14 cellular contexts compared by ENCODE assay signal in the genomic region with DNA sequence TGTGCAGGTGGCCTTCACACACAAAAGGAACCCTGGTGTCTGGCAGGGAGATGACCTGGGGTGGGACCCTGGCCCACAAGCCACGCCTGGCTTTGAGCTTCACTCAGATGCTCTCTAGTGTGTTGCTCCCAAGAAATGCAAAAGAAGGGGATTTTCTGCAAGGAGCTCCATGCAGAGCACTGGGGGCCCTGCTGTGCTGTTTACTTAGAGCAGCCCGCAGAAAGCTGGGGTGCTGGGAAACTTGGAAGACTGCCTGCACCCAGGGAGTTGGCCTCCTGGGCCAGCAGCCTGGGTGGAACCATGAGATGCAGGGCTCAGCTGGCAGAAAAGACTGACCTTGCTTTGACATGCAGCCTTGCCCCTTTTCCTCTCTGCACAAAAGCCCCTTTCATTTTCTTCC.
"Had no signal": no experiment of that assay in that cellular context is flagged by ENCODE, and none has a peak within 500 bp of the region (broad histone marks: within the 10 kb centered on the region; RNA-seq: fewer than 3 reads in every experiment).

No MANE protein-coding gene starts in this region.

- H3K27me3 Mint-ChIP-seq: activated naive CD4-positive, alpha-beta T cell treated with anti-CD3 and anti-CD28 coated beads, Interleukin-2, amount 50 U/mL, for 24 hours had no signal

- DNase-seq: activated CD4-positive, alpha-beta T cell treated with anti-CD3 and anti-CD28 coated beads, Interleukin-2, amount 50 U/mL, for 1 hour; activated effector memory CD4-positive, alpha-beta T cell treated with Interleukin-2 at 50 U/mL for 16 hours; activated T-cell treated with anti-CD3 and anti-CD28 coated beads, Interleukin-2, amount 50 U/mL, for 1 hour; amniotic stem cell; dorsolateral prefrontal cortex; glutamatergic neuron; mammary epithelial cell; psoas muscle; stimulated activated CD4-positive, alpha-beta T cell treated with anti-CD3 and anti-CD28 coated beads, Interleukin-4, amount 100 ng/mL, for 1 hour; stimulated activated CD8-positive, alpha-beta memory T cell treated with anti-CD3 and anti-CD28 coated beads, Interleukin-4, amount 100 ng/mL, for 48 hours; stimulated activated naive CD8-positive, alpha-beta T cell treated with anti-CD3 and anti-CD28 coated beads, Interleukin-15, Interleukin-2, amounts not matched to agents 100 U/mL and 50 U/mL, for 24 hours; T-helper 2 cell; upper lobe of left lung had no signal

- H3K4me3 Mint-ChIP-seq: activated naive CD4-positive, alpha-beta T cell treated with anti-CD3 and anti-CD28 coated beads, Interleukin-2, amount 50 U/mL, for 24 hours had no signal

- H3K27ac Mint-ChIP-seq: activated naive CD4-positive, alpha-beta T cell treated with anti-CD3 and anti-CD28 coated beads, Interleukin-2, amount 50 U/mL, for 24 hours had no signal

- H3K36me3 Mint-ChIP-seq: activated naive CD4-positive, alpha-beta T cell treated with anti-CD3 and anti-CD28 coated beads, Interleukin-2, amount 50 U/mL, for 24 hours had no signal

- ATAC-seq: stimulated activated naive CD8-positive, alpha-beta T cell treated with anti-CD3 and anti-CD28 coated beads, Interleukin-15, Interleukin-2, amounts not matched to agents 100 U/mL and 50 U/mL, for 24 hours had no signal

- H3K9me3 Mint-ChIP-seq: activated naive CD4-positive, alpha-beta T cell treated with anti-CD3 and anti-CD28 coated beads, Interleukin-2, amount 50 U/mL, for 24 hours had no signal
